ENCODE assay signal across 8 cellular contexts in the genomic region with DNA sequence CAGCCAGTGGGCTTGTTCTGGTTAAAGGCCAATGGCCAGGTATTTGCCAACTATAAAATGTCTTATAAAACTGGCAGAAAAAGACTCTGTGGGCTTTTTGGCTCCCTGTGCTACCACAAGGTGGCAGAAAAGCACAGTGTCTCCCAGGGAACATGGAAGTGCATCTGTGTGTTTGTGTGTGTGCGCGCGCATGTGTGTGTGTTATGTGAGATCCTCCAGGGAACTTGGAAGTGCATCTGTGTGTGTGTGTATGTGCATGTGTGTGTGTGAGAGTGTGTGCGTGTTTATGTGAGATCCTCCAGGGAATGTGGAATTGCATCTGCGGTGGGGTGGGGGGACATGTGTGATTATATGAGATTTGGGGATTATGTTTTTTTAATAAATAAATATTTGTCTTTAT. TPM values are rescaled to one million over a fixed set of nuclear protein-coding genes. Genes with fewer than 3 reads are reported as not detected.
DNase-seq lines count a peak whose midpoint lies in the region; ATAC-seq and TF ChIP-seq lines count a peak whose summit lies in the region.

No MANE protein-coding gene starts in this region.

- no peaks in the 10 kb centered on the region for H3K9me3 Mint-ChIP-seq in stimulated activated effector memory CD8-positive, alpha-beta T cell treated with anti-CD3 and anti-CD28 coated beads, Interleukin-12 subunit alpha, Interleukin-12 subunit beta, amount 100 ng/mL, for 72 hours

- no peak overlapping the region for H3K27ac Mint-ChIP-seq in stimulated activated effector memory CD8-positive, alpha-beta T cell treated with anti-CD3 and anti-CD28 coated beads, Interleukin-12 subunit alpha, Interleukin-12 subunit beta, amount 100 ng/mL, for 72 hours

- H2AK9ac ChIP-seq in IMR-90 (replicated peaks; ENCODE audit: low read depth, low read length, poor library complexity), result peak overlapping the region; percentile 9

- peak; percentile 50 for DNase-seq in DND-41
- peak; percentile 66 for DNase-seq in IMR-90
- DNase-seq in SHP77 treated with DMSO at 0.1 percent for 48 hours (lab: John Stamatoyannopoulos, UW), result peak; percentile 66
- peak; percentile 81 for DNase-seq in brain microvascular endothelial cell
- no peak for DNase-seq in left lung
- peak in 1 of 2 donors; percentile 64 for DNase-seq in stimulated activated effector memory CD8-positive, alpha-beta T cell treated with anti-CD3 and anti-CD28 coated beads, Interleukin-12 subunit alpha, Interleukin-12 subunit beta, amount 100 ng/mL, for 72 hours (ENCODE audit: low spot score in 2 of 2)
- DNase-seq in DMS79 treated with DMSO at 0.1 percent for 48 hours (lab: John Stamatoyannopoulos, UW), result no peak

- H3K14ac ChIP-seq in IMR-90 (replicated peaks; ENCODE audit: low read depth, low read length), result no peak overlapping the region

- no peak overlapping the region for H2BK5ac ChIP-seq in IMR-90 (ENCODE audit: low read depth, low read length, poor library complexity, severe bottlenecking)

- intact Hi-C loops in IMR-90 (cut with micrococcal nuclease) (loop anchor here (1.0 to 2.0 kb wide), 2 partner anchors 209 to 470 kb away; a partner anchor contains a TSS), left lung (cut with DNase I) (no loop called here)

- BruUV-seq in IMR-90 (replicated peaks; lab: Mats Ljungman, UMichigan), result no TSS peak

- no CpG with 5 or more reads among the region's 5 CpGs for WGBS in IMR-90 (ENCODE audit: extremely low coverage in 2 of 2, insufficient read length in 1 of 2), 2 experiments

- H3K4me2 ChIP-seq in DND-41 (ENCODE audit: insufficient read depth, low read length) (no peak overlapping the region), IMR-90 (ENCODE audit: low read depth, low read length) (no peak overlapping the region)

- no peaks in the 10 kb centered on the region for H3K4me1 ChIP-seq in DND-41 (ENCODE audit: insufficient read depth, low read length)
- H3K4me1 ChIP-seq in IMR-90 (ENCODE audit: control insufficient read depth, insufficient read depth, low read length), result no peaks in the 10 kb centered on the region
- no peaks in the 10 kb centered on the region for H3K4me1 ChIP-seq in left lung

- H4K91ac ChIP-seq in IMR-90 (ENCODE audit: insufficient read depth, low read depth, low read length), result no peak overlapping the region

- H3K36me3 Mint-ChIP-seq in stimulated activated effector memory CD8-positive, alpha-beta T cell treated with anti-CD3 and anti-CD28 coated beads, Interleukin-12 subunit alpha, Interleukin-12 subunit beta, amount 100 ng/mL, for 72 hours, result no peaks in the 10 kb centered on the region

- no peak overlapping the region for H3K4me3 ChIP-seq in DND-41 (ENCODE audit: low read depth in 1 of 2, low read length in 2 of 2)
- H3K4me3 ChIP-seq in IMR-90 (ENCODE audit: insufficient read depth, low read depth, low read length), result no peak overlapping the region
- H3K4me3 ChIP-seq in brain microvascular endothelial cell (ENCODE audit: low read depth, low read length), result no peak overlapping the region
- H3K4me3 ChIP-seq in left lung, result no peak overlapping the region

- no peak overlapping the region for H2AK5ac ChIP-seq in IMR-90 (ENCODE audit: low read depth, low read length)

- dilution Hi-C loops in IMR-90 (cut with HindIII; ENCODE audit: low sequenced_read_pairs, unreplicated experiment), result no loop called here

- no peak overlapping the region for H2BK20ac ChIP-seq in IMR-90 (ENCODE audit: low read depth, low read length)

- H3K27ac ChIP-seq in DND-41 (ENCODE audit: low read length), result no peak overlapping the region
- H3K27ac ChIP-seq in IMR-90 (ENCODE audit: insufficient read depth, low read length), result no peak overlapping the region
- H3K27ac ChIP-seq in brain microvascular endothelial cell, result no peak overlapping the region
- H3K27ac ChIP-seq in left lung, result no peak overlapping the region

- no peak overlapping the region for H2BK120ac ChIP-seq in IMR-90 (ENCODE audit: low read depth, low read length)

- H3K9ac ChIP-seq in DND-41 (ENCODE audit: low read depth, low read length) (no peak overlapping the region), IMR-90 (ENCODE audit: low read depth, low read length) (no peak overlapping the region)

- H2BK15ac ChIP-seq in IMR-90 (ENCODE audit: low read depth, low read length), result no peak overlapping the region

- POLR2A ChIA-PET in IMR-90 (lab: Charles Lee; ENCODE audit: unreplicated experiment), result no interaction called here

- no peaks in the 10 kb centered on the region for H3K27me3 ChIP-seq in DND-41 (ENCODE audit: insufficient read depth, low read length, poor library complexity)
- peaks cover 2% of the 10 kb centered on the region; the same call in 1 of the 2 replicates for H3K27me3 ChIP-seq in IMR-90 (ENCODE audit: control insufficient read depth, insufficient read depth, low read length)
- H3K27me3 ChIP-seq in brain microvascular endothelial cell (replicated peaks), result no peaks in the 10 kb centered on the region
- peaks cover 0 to 9% of the 10 kb centered on the region in 2 donors for H3K27me3 ChIP-seq in left lung

- H4K5ac ChIP-seq in IMR-90 (ENCODE audit: low read depth, low read length), result no peak overlapping the region

- H3K4ac ChIP-seq in IMR-90 (ENCODE audit: low read depth, low read length), result no peak overlapping the region

- H3K9me3 ChIP-seq in DND-41 (ENCODE audit: insufficient read depth, low read length, severe bottlenecking) (no peaks in the 10 kb centered on the region), IMR-90 (ENCODE audit: control insufficient read depth, insufficient read depth, low read length) (no peaks in the 10 kb centered on the region), left lung (peaks cover 0 to 3% of the 10 kb centered on the region in 2 donors)

- no peaks in the 10 kb centered on the region for H3K79me2 ChIP-seq in DND-41 (ENCODE audit: insufficient read depth, low read length)

- peak; percentile 70 for TF ChIP-seq CTCF in DND-41 (IDR thresholded peaks at IDR 0.05; ENCODE audit: borderline replicate concordance, extremely low read depth, low read length, poor library complexity, severe bottlenecking)
- TF ChIP-seq CTCF in IMR-90 (conservative IDR thresholded peaks at IDR 0.05; ENCODE audit: low read depth, low read length), result peak; percentile 56
- TF ChIP-seq CTCF in brain microvascular endothelial cell (IDR thresholded peaks at IDR 0.05; ENCODE audit: low read depth, low read length, missing control alignments), result peak; percentile 81
- TF ChIP-seq CTCF in left lung (IDR thresholded peaks at IDR 0.05), result peak in 1 of 2 donors; percentile 10

- in situ Hi-C loops in IMR-90 (cut with MboI; ENCODE audit: low sequenced_read_pairs) (loop anchor here (5.0 kb wide), 1 partner anchor 466 kb away; no protein-coding TSS in a partner anchor), brain microvascular endothelial cell (cut with HindIII; ENCODE audit: low pct_ligation_motif_present, low sequenced_read_pairs) (no loop called here)

- peak; percentile 52 for TF ChIP-seq RAD21 in IMR-90 (IDR thresholded peaks at IDR 0.05; ENCODE audit: low read length)

- H3K18ac ChIP-seq in IMR-90 (ENCODE audit: low read depth, low read length), result no peak overlapping the region

- H3K56ac ChIP-seq in IMR-90 (ENCODE audit: extremely low read depth, insufficient read depth, low read length), result no peak overlapping the region

- no peaks in the 10 kb centered on the region for H3K79me1 ChIP-seq in IMR-90 (ENCODE audit: low read depth in 1 of 2, low read length in 2 of 2)

- TF ChIP-seq POLR2A in IMR-90 (IDR thresholded peaks at IDR 0.05; ENCODE audit: low read depth, low read length), result no peak

- no peak overlapping the region for H4K8ac ChIP-seq in IMR-90 (ENCODE audit: low read depth in 2 of 2, low read length in 2 of 2)

- H3K4me3 Mint-ChIP-seq in stimulated activated effector memory CD8-positive, alpha-beta T cell treated with anti-CD3 and anti-CD28 coated beads, Interleukin-12 subunit alpha, Interleukin-12 subunit beta, amount 100 ng/mL, for 72 hours, result no peak overlapping the region

- H2AFZ ChIP-seq in DND-41 (ENCODE audit: low read depth, low read length) (no peak overlapping the region), IMR-90 (replicated peaks; ENCODE audit: low read length, poor library complexity) (no peak overlapping the region)

- H3K36me3 ChIP-seq in DND-41 (ENCODE audit: insufficient read depth, low read length) (no peaks in the 10 kb centered on the region), IMR-90 (ENCODE audit: control insufficient read depth, insufficient read depth, low read length) (no peaks in the 10 kb centered on the region), brain microvascular endothelial cell (replicated peaks) (no peaks in the 10 kb centered on the region), left lung (no peaks in the 10 kb centered on the region)

- H3K9me1 ChIP-seq in IMR-90 (ENCODE audit: insufficient read depth, low read length), result no peaks in the 10 kb centered on the region

- H3K4me1 Mint-ChIP-seq in stimulated activated effector memory CD8-positive, alpha-beta T cell treated with anti-CD3 and anti-CD28 coated beads, Interleukin-12 subunit alpha, Interleukin-12 subunit beta, amount 100 ng/mL, for 72 hours, result no peaks in the 10 kb centered on the region

- CTCF ChIA-PET in IMR-90 (lab: Yijun Ruan, JAX), result no interaction called here

- ATAC-seq in DND-41 (ENCODE audit: insufficient read depth, low read depth), result peak; percentile 66; the same call in 1 of the 3 replicates
- peak; percentile 75 for ATAC-seq in IMR-90 (ENCODE audit: low read depth)
- peak; percentile 38 for ATAC-seq in left lung
- ATAC-seq in stimulated activated effector memory CD8-positive, alpha-beta T cell treated with anti-CD3 and anti-CD28 coated beads, Interleukin-12 subunit alpha, Interleukin-12 subunit beta, amount 100 ng/mL, for 72 hours, result peak; percentile 57
- no peak for ATAC-seq in HG02763 (IDR thresholded peaks at IDR 0.05; ENCODE audit: unreplicated experiment)

- no peak overlapping the region for H3K23ac ChIP-seq in IMR-90 (ENCODE audit: low read depth, low read length)

- H4K20me1 ChIP-seq in DND-41 (ENCODE audit: insufficient read depth, low read length), result no peaks in the 10 kb centered on the region
- no peaks in the 10 kb centered on the region for H4K20me1 ChIP-seq in IMR-90 (ENCODE audit: insufficient read depth, low read length)

TF ChIP-seq in IMR-90, 13 proteins besides CTCF, POLR2A, EP300 and RAD21:
- TF ChIP-seq FOS (IDR thresholded peaks at IDR 0.05; ENCODE audit: low read depth, low read length), result no peak
- 0 out of 2 replicates have a peak, but pooled peaks have one; percentile 9 for TF ChIP-seq MAZ (IDR thresholded peaks at IDR 0.05; ENCODE audit: borderline replicate concordance, low read depth, low read length)
- no peak for TF ChIP-seq MAFK (IDR thresholded peaks at IDR 0.05; ENCODE audit: low read depth, low read length)
- TF ChIP-seq SMC3 (IDR thresholded peaks at IDR 0.05; ENCODE audit: low read depth, low read length), result peak; percentile 42; the same call in 1 of the 2 replicates
- TF ChIP-seq MXI1 (IDR thresholded peaks at IDR 0.05; ENCODE audit: borderline replicate concordance, low read depth, low read length), result no peak
- no peak for TF ChIP-seq BHLHE40 (IDR thresholded peaks at IDR 0.05; ENCODE audit: low read depth, low read length)
- TF ChIP-seq NFE2L2 (IDR thresholded peaks at IDR 0.05; ENCODE audit: low read depth, low read length), result no peak

RNA-seq across cellular contexts. Expression of a gene that starts 30.2 kb away (rescaled TPM):
- total RNA-seq in IMR-90 (2012; rRNA removed) (60.8 and 71.3 TPM in 2 replicates), left lung (10 to 100 TPM; 46.8 to 59.7 TPM)
- 47.8 and 49.6 TPM in 2 replicates for polyA plus RNA-seq in IMR-90 (2012; rRNA removed)
- 18.0 and 18.8 TPM in 2 replicates for polyA plus RNA-seq in IMR-90 (2012; cell fraction: cytosol; rRNA removed)
- 9.3 and 44.0 TPM in 2 replicates for polyA plus RNA-seq in IMR-90 (2012; cell fraction: nucleus; rRNA removed; ENCODE audit: low replicate concordance)

Comparison
In these comparisons a context has a peak if more than half of its experiments do, and no peak if none do; other contexts are left out.
1. DNase-seq: peak in DND-41 (single experiment), IMR-90 (single experiment), SHP77 treated with DMSO at 0.1 percent for 48 hours (single experiment) and brain microvascular endothelial cell (single experiment); none in left lung (0 of 2) and DMS79 treated with DMSO at 0.1 percent for 48 hours (single experiment).